18 cellular contexts compared by ENCODE assay signal in the genomic region with DNA sequence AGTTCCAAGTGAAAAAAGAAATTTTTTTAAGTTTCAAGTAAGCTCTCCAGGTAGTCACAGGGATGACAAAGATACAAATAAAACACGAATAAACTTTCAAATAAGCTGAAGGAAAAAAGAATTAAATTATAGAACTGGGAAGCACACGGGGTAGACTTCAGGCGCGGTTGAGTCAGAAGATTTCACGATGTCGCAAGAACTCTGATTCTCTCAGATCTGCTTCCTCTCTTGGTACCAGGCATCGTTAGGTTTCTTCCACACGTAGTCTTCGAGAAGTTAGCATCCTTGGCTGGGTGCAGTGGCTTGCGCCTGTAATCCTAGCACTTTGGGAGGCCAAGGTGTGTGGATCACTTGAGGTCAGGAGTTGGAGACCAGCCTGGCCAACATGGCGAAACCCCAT.
"Had no signal": no experiment of that assay in that cellular context is flagged by ENCODE, and none has a peak within 500 bp of the region (broad histone marks: within the 10 kb centered on the region; RNA-seq: fewer than 3 reads in every experiment).

No MANE protein-coding gene starts in this region.

- H3K27ac ChIP-seq: left ventricle myocardium inferior, ovary, sigmoid colon, spleen, tibial nerve, uterus had no signal

- ATAC-seq: mucosa of descending colon; naive thymus-derived CD4-positive, alpha-beta T cell; natural killer cell treated with Interleukin-12 subunit alpha and Interleukin-12 subunit beta and Interleukin-15 and Interleukin-18, amount 100 ng/mL, for 72 hours; right cardiac atrium; stimulated activated memory B cell treated with anti-CD40 and anti-IgM and Interleukin-4, amounts not matched to agents 10 μg/mL and 1 μg/mL and 100 μg/mL, for 72 hours; stimulated activated naive CD8-positive, alpha-beta T cell treated with anti-CD3 and anti-CD28 coated beads, Interleukin-15, amount 100 ng/mL, for 72 hours had no signal

- H3K27me3 ChIP-seq: ovary, sigmoid colon, spleen, tibial nerve, uterus had no signal

- DNase-seq: islet precursor cell; left ventricle myocardium inferior; midbrain; mucosa of descending colon; naive thymus-derived CD4-positive, alpha-beta T cell; ovary; right cardiac atrium; sigmoid colon; small intestine; spleen; stimulated activated CD4-positive, alpha-beta T cell treated with anti-CD3 and anti-CD28 coated beads, Interleukin-4, amount 100 ng/mL, for 24 hours; stimulated activated naive CD4-positive, alpha-beta T cell treated with Interleukin-2 at 50 U/mL for 16 hours; stimulated activated naive CD8-positive, alpha-beta T cell treated with anti-CD3 and anti-CD28 coated beads, Interleukin-15, amount 100 ng/mL, for 72 hours; substantia nigra; uterus had no signal

- H3K4me3 ChIP-seq: left ventricle myocardium inferior, mucosa of descending colon, ovary, sigmoid colon, spleen, tibial nerve, uterus had no signal
